24 cellular contexts compared by ENCODE assay signal in the genomic region with DNA sequence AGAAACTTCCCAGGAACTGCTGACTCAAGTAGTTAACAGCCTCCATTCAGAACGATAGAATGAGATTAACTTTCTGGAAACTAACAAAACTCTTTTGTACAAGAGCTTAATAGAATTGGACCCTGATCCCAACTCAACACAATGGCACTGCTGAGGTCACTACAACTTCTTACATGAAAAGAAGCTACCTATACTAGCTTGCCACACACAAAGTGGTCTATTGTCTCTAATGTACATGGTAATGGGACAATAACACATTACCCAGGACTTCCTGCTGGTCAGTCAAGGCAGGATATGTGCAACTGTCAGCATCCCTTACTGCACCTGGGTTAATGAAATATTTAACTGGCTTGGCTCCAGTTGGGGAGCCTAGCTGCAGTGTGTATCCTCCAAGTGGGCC. TPM values are rescaled to one million over a fixed set of nuclear protein-coding genes. Genes with fewer than 3 reads are reported as not detected.
DNase-seq lines count a peak whose midpoint lies in the region; ATAC-seq, FAIRE-seq and TF ChIP-seq lines count a peak whose summit lies in the region.
"Had no signal": no experiment of that assay in that cellular context is flagged by ENCODE, and none has a peak within 500 bp of the region (broad histone marks: within the 10 kb centered on the region; RNA-seq: fewer than 3 reads in every experiment).

No MANE protein-coding gene starts in this region.

- no peaks in the 10 kb centered on the region for H3K9me3 Mint-ChIP-seq in astrocyte (ENCODE audit: unreplicated experiment)

- H3K4me2 ChIP-seq in HepG2 (ENCODE audit: low read depth, low read length) (no peak overlapping the region), astrocyte (ENCODE audit: low read length) (no peak overlapping the region)
- H3K4me2 ChIP-seq: BLaER1 treated with 17β-estradiol and CSF1 and Interleukin-3, amounts not matched to agents 10 nM and 100 nM; GM23338 had no signal

- BruUV-seq in HepG2 (replicated peaks; lab: Mats Ljungman, UMichigan): no TSS peak

- H3K9ac ChIP-seq in HepG2 (ENCODE audit: insufficient read depth, low read depth, low read length) (no peak overlapping the region), astrocyte (ENCODE audit: low read length) (no peak overlapping the region)
- H3K9ac ChIP-seq: BLaER1 treated with 17β-estradiol and CSF1 and Interleukin-3, amounts not matched to agents 10 nM and 100 nM had no signal

- intact Hi-C loops in HepG2 (cut with micrococcal nuclease; ENCODE audit: unreplicated experiment): no loop called here
- intact Hi-C loops in right lobe of liver (cut with DNase I): no loop called here

- no peak overlapping the region for H3K4me3 Mint-ChIP-seq in astrocyte (ENCODE audit: unreplicated experiment)
- H3K4me3 Mint-ChIP-seq: CD14-positive monocyte; CD4-positive, alpha-beta T cell; CD8-positive, alpha-beta memory T cell; GM23338; H9 had no signal

- no peaks in the 10 kb centered on the region for H3K36me3 ChIP-seq in HepG2 (replicated peaks in 1 of 2; ENCODE audit: control insufficient read depth in 1 of 2, insufficient read depth in 2 of 2, low read length in 2 of 2)
- no peaks in the 10 kb centered on the region for H3K36me3 ChIP-seq in right lobe of liver
- no peaks in the 10 kb centered on the region for H3K36me3 ChIP-seq in astrocyte (ENCODE audit: insufficient read depth, low read length)
- H3K36me3 ChIP-seq: BE2C had no signal

- H2AFZ ChIP-seq in HepG2 (ENCODE audit: low read length): no peak overlapping the region
- H2AFZ ChIP-seq in astrocyte (ENCODE audit: low read depth, low read length): no peak overlapping the region
- H2AFZ ChIP-seq: GM23338 had no signal

- 0% methylated on average over 1 of the region's 1 CpG for WGBS in HepG2 (ENCODE audit: low lambda C conversion rate)
- WGBS in right lobe of liver (ENCODE audit: insufficient coverage, low coverage, low lambda C conversion rate, missing lambda C conversion rate): 50% methylated on average over 1 of the region's 1 CpG

- no peaks in the 10 kb centered on the region for H3K4me1 Mint-ChIP-seq in astrocyte (ENCODE audit: low read depth, unreplicated experiment)
- H3K4me1 Mint-ChIP-seq: CD14-positive monocyte; CD8-positive, alpha-beta memory T cell; GM23338; H9 had no signal

- H3K4me3 ChIP-seq in HepG2 (replicated peaks in 1 of 3; ENCODE audit: insufficient read depth in 1 of 3, low read depth in 2 of 3, low read length in 3 of 3) (no peak overlapping the region; a peak in 1 of 6 replicates), right lobe of liver (no peak overlapping the region), astrocyte (ENCODE audit: insufficient read depth, low read depth, low read length) (no peak overlapping the region)
- H3K4me3 ChIP-seq: BLaER1 treated with 17β-estradiol and CSF1 and Interleukin-3, amounts not matched to agents 10 nM and 100 nM; GM23338 had no signal

- no peaks in the 10 kb centered on the region for H3K36me3 Mint-ChIP-seq in astrocyte (ENCODE audit: low read depth, unreplicated experiment)

- no peak overlapping the region for H3K27ac Mint-ChIP-seq in astrocyte (ENCODE audit: unreplicated experiment)
- H3K27ac Mint-ChIP-seq: CD14-positive monocyte; CD4-positive, alpha-beta T cell; CD8-positive, alpha-beta memory T cell; GM23338; H9 had no signal

- POLR2A ChIA-PET in HepG2 (lab: Yijun Ruan, JAX): no interaction called here

- peak; percentile 7 for DNase-seq in NCI-H1105 treated with DMSO at 0.1 percent for 48 hours (lab: John Stamatoyannopoulos, UW)
- no peak for DNase-seq in NCI-H1105 (lab: John Stamatoyannopoulos, UW)
- peak; percentile 71 for DNase-seq in HepG2 (ENCODE audit: low spot score)
- DNase-seq in right lobe of liver: no peak
- DNase-seq in astrocyte (ENCODE audit: low read depth): no peak
- no peak for DNase-seq in SIG-M5 (lab: John Stamatoyannopoulos, UW)
- DNase-seq in stimulated activated CD8-positive, alpha-beta memory T cell treated with anti-CD3 and anti-CD28 coated beads, Interleukin-4, amount 100 ng/mL, for 48 hours: no peak
- DNase-seq in AG20443 (ENCODE audit: low spot score): no peak
- DNase-seq: AML-193; BE2C; Calu3; CD4-positive, alpha-beta T cell; CD8-positive, alpha-beta memory T cell; DMS53; DMS79 treated with DMSO at 0.1 percent for 48 hours; GF-D8; H9 had no signal

- no peak for TF ChIP-seq CTCF in HepG2 (CRISPR knock-in tag; IDR thresholded peaks at IDR 0.05)
- no peak for TF ChIP-seq CTCF in right lobe of liver (IDR thresholded peaks at IDR 0.05)
- TF ChIP-seq CTCF in astrocyte (IDR thresholded peaks at IDR 0.05; ENCODE audit: insufficient read depth, low read depth, low read length): no peak

- TF ChIP-seq EP300 in HepG2 (IDR thresholded peaks at IDR 0.05; ENCODE audit: low read depth in 2 of 2, low read length in 2 of 2): no peak
- no peak for TF ChIP-seq EP300 in HepG2 (CRISPR knock-in tag; IDR thresholded peaks at IDR 0.05; ENCODE audit: borderline replicate concordance)

- FAIRE-seq in HepG2 (lab: Jason Lieb, UNC) (no peak), astrocyte (lab: Jason Lieb, UNC) (peak; percentile 89)
- FAIRE-seq: A204.1, GM12891 had no signal

- H3K79me2 ChIP-seq in HepG2 (ENCODE audit: insufficient read depth, low read length) (no peaks in the 10 kb centered on the region), astrocyte (ENCODE audit: insufficient read depth, low read length) (no peaks in the 10 kb centered on the region)

- no peaks in the 10 kb centered on the region for H3K27me3 Mint-ChIP-seq in astrocyte (ENCODE audit: low read depth, unreplicated experiment)
- H3K27me3 Mint-ChIP-seq: CD4-positive, alpha-beta T cell had no signal

- peak overlapping the region; percentile 22 for H3K27ac ChIP-seq in HepG2 (ENCODE audit: extremely low read length, insufficient read depth, low read length)
- H3K27ac ChIP-seq in right lobe of liver: no peak overlapping the region
- no peak overlapping the region for H3K27ac ChIP-seq in astrocyte (ENCODE audit: low read depth, low read length)
- H3K27ac ChIP-seq: 22Rv1; BLaER1 treated with 17β-estradiol and CSF1 and Interleukin-3, amounts not matched to agents 10 nM and 100 nM had no signal

- TF ChIP-seq RAD21 in HepG2 (CRISPR knock-in tag; IDR thresholded peaks at IDR 0.05): no peak

- CTCF ChIA-PET in HepG2 (lab: Yijun Ruan, JAX; ENCODE audit: low intra/inter-chr PET ratio, low total read pairs): no interaction called here

- TF ChIP-seq POLR2A in HepG2 (IDR thresholded peaks at IDR 0.05; ENCODE audit: insufficient read depth in 1 of 2, low read depth in 2 of 2, low read length in 2 of 2) (no peak), right lobe of liver (IDR thresholded peaks at IDR 0.05) (no peak)

- H4K20me1 ChIP-seq in HepG2 (ENCODE audit: insufficient read depth, low read length): no peaks in the 10 kb centered on the region
- H4K20me1 ChIP-seq in astrocyte (ENCODE audit: insufficient read depth, low read length): no peaks in the 10 kb centered on the region
- H4K20me1 ChIP-seq: BLaER1 treated with 17β-estradiol and CSF1 and Interleukin-3, amounts not matched to agents 10 nM and 100 nM had no signal

- in situ Hi-C loops in HepG2 (cut with HindIII; ENCODE audit: extremely low pct_ligation_motif_present, low pct_unique_long_range_greater_than_20kb): no loop called here

- H3K9me3 ChIP-seq in HepG2 (ENCODE audit: low read length): no peaks in the 10 kb centered on the region
- H3K9me3 ChIP-seq in right lobe of liver: no peaks in the 10 kb centered on the region
- H3K9me3 ChIP-seq in astrocyte (ENCODE audit: insufficient read depth, low read depth, low read length): no peaks in the 10 kb centered on the region
- H3K9me3 ChIP-seq: BE2C had no signal

- H3K27me3 ChIP-seq in HepG2 (ENCODE audit: control insufficient read depth in 1 of 2, insufficient read depth in 2 of 2, low read length in 2 of 2) (no peaks in the 10 kb centered on the region), right lobe of liver (no peaks in the 10 kb centered on the region), astrocyte (ENCODE audit: insufficient read depth, low read length) (no peaks in the 10 kb centered on the region)
- H3K27me3 ChIP-seq: BE2C had no signal

- ATAC-seq in HepG2 (peak; percentile 66), right lobe of liver (no peak)
- ATAC-seq: GM23338, HCT116 had no signal

- peaks cover 18% of the 10 kb centered on the region for H3K4me1 ChIP-seq in HepG2 (ENCODE audit: insufficient read depth, low read length)
- H3K4me1 ChIP-seq in right lobe of liver: no peaks in the 10 kb centered on the region
- no peaks in the 10 kb centered on the region for H3K4me1 ChIP-seq in astrocyte (ENCODE audit: insufficient read depth, low read length)
- H3K4me1 ChIP-seq: BE2C; BLaER1 treated with 17β-estradiol and CSF1 and Interleukin-3, amounts not matched to agents 10 nM and 100 nM had no signal

RNA-seq across cellular contexts. Expression of a gene that starts 56.2 kb away (rescaled TPM):
- total RNA-seq in HepG2 (2016; rRNA removed; fragmentation: Illumina TruSeq; extraction: Trizol): 24.3 and 44.2 TPM in 2 replicates
- 2.4 and 3.1 TPM in 2 replicates for total RNA-seq in HepG2 (2016; cell fraction: cytosol; rRNA removed; fragmentation: Illumina TruSeq; extraction: Trizol; ENCODE audit: low read depth)
- total RNA-seq in HepG2 (2016; cell fraction: insoluble cytoplasmic fraction; rRNA removed; fragmentation: Illumina TruSeq; extraction: Trizol): 25.6 and 47.6 TPM in 2 replicates
- 13.5 and 13.7 TPM in 2 replicates for total RNA-seq in HepG2 (2016; cell fraction: membrane; rRNA removed; fragmentation: Illumina TruSeq; extraction: Trizol)
- total RNA-seq in HepG2 (2016; cell fraction: nucleus; rRNA removed; fragmentation: Illumina TruSeq; extraction: Trizol): 12.9 and 17.1 TPM in 2 replicates
- 16.1 and 19.8 TPM in 2 replicates for polyA plus RNA-seq in HepG2 (2011; rRNA removed)
- 11.8 and 16.5 TPM in 2 replicates for polyA plus RNA-seq in HepG2 (2011; cell fraction: cytosol; rRNA removed)
- 5.8 and 6.0 TPM in 2 replicates for polyA plus RNA-seq in HepG2 (2011; cell fraction: nucleus; rRNA removed)
- 14.4 and 18.3 TPM in 2 replicates for polyA plus RNA-seq in HepG2 (2012)
- polyA plus RNA-seq in HepG2 (2016; cell fraction: cytosol; fragmentation: Illumina TruSeq; extraction: Trizol; ENCODE audit: low read depth): 2.5 and 2.8 TPM in 2 replicates
- polyA plus RNA-seq in HepG2 (2016; cell fraction: insoluble cytoplasmic fraction; fragmentation: Illumina TruSeq; extraction: Trizol; ENCODE audit: low read depth): 57.9 and 58.3 TPM in 2 replicates
- 8.6 and 9.5 TPM in 2 replicates for polyA plus RNA-seq in HepG2 (2016; cell fraction: membrane; fragmentation: Illumina TruSeq; extraction: Trizol; ENCODE audit: low read depth)
- 22.5 and 24.9 TPM in 2 replicates for polyA plus RNA-seq in HepG2 (2016; cell fraction: nucleus; fragmentation: Illumina TruSeq; extraction: Trizol; ENCODE audit: insufficient read depth, low read depth)
- polyA minus RNA-seq in HepG2 (2011; rRNA and poly(A)+ RNA removed; ENCODE audit: low replicate concordance): 9.4 and 25.7 TPM in 2 replicates
- polyA minus RNA-seq in HepG2 (2011; cell fraction: cytosol; rRNA and poly(A)+ RNA removed): 16.2 and 17.1 TPM in 2 replicates
- polyA minus RNA-seq in HepG2 (2011; cell fraction: nucleus; rRNA and poly(A)+ RNA removed): 15.1 and 18.4 TPM in 2 replicates
- total RNA-seq in right lobe of liver: 10 to 100 TPM; 10.1 to 13.4 (median 10.5) TPM
- 21.8 TPM in 2 replicates for total RNA-seq in astrocyte

RNA-seq across cellular contexts. Expression of a gene that starts 56.5 kb away (rescaled TPM):
- total RNA-seq in HepG2 (2016; rRNA removed; fragmentation: Illumina TruSeq; extraction: Trizol): 5.2 and 5.6 TPM in 2 replicates
- 29.5 and 32.5 TPM in 2 replicates for total RNA-seq in HepG2 (2016; cell fraction: cytosol; rRNA removed; fragmentation: Illumina TruSeq; extraction: Trizol; ENCODE audit: low read depth)
- 6.6 and 8.1 TPM in 2 replicates for total RNA-seq in HepG2 (2016; cell fraction: insoluble cytoplasmic fraction; rRNA removed; fragmentation: Illumina TruSeq; extraction: Trizol)
- 24.2 and 27.3 TPM in 2 replicates for total RNA-seq in HepG2 (2016; cell fraction: membrane; rRNA removed; fragmentation: Illumina TruSeq; extraction: Trizol)
- total RNA-seq in HepG2 (2016; cell fraction: nucleus; rRNA removed; fragmentation: Illumina TruSeq; extraction: Trizol): 0.65 and 1.8 TPM in 2 replicates
- 8.3 and 11.5 TPM in 2 replicates for polyA plus RNA-seq in HepG2 (2011; rRNA removed)
- polyA plus RNA-seq in HepG2 (2011; cell fraction: cytosol; rRNA removed): 8.2 and 9.2 TPM in 2 replicates
- polyA plus RNA-seq in HepG2 (2011; cell fraction: nucleus; rRNA removed): 3.1 and 3.7 TPM in 2 replicates
- 4.6 and 7.2 TPM in 2 replicates for polyA plus RNA-seq in HepG2 (2012)
- polyA plus RNA-seq in HepG2 (2016; cell fraction: cytosol; fragmentation: Illumina TruSeq; extraction: Trizol; ENCODE audit: low read depth): 50.8 and 53.0 TPM in 2 replicates
- 8.5 and 8.8 TPM in 2 replicates for polyA plus RNA-seq in HepG2 (2016; cell fraction: insoluble cytoplasmic fraction; fragmentation: Illumina TruSeq; extraction: Trizol; ENCODE audit: low read depth)
- polyA plus RNA-seq in HepG2 (2016; cell fraction: membrane; fragmentation: Illumina TruSeq; extraction: Trizol; ENCODE audit: low read depth): 28.6 and 29.4 TPM in 2 replicates
- 3.8 and 5.8 TPM in 2 replicates for polyA plus RNA-seq in HepG2 (2016; cell fraction: nucleus; fragmentation: Illumina TruSeq; extraction: Trizol; ENCODE audit: insufficient read depth, low read depth)
- 2.0 and 3.7 TPM in 2 replicates for polyA minus RNA-seq in HepG2 (2011; rRNA and poly(A)+ RNA removed; ENCODE audit: low replicate concordance)
- 0.88 TPM in 1 of 2 replicates, not detected in the other for polyA minus RNA-seq in HepG2 (2011; cell fraction: cytosol; rRNA and poly(A)+ RNA removed)
- 4.0 and 4.2 TPM in 2 replicates for polyA minus RNA-seq in HepG2 (2011; cell fraction: nucleus; rRNA and poly(A)+ RNA removed)
- 10 to 100 TPM in 2 of 6 experiments, 1 to 10 TPM in 4; 3.9 to 12.2 (median 7.6) TPM for total RNA-seq in right lobe of liver
- total RNA-seq in astrocyte: 5.2 TPM in 2 replicates

RNA-seq across cellular contexts. Expression of a gene that starts 56.5 kb away (rescaled TPM):
- total RNA-seq in HepG2 (2016; rRNA removed; fragmentation: Illumina TruSeq; extraction: Trizol): 13.6 and 18.9 TPM in 2 replicates
- total RNA-seq in HepG2 (2016; cell fraction: cytosol; rRNA removed; fragmentation: Illumina TruSeq; extraction: Trizol; ENCODE audit: low read depth): 67.8 and 80.6 TPM in 2 replicates
- 11.6 and 13.5 TPM in 2 replicates for total RNA-seq in HepG2 (2016; cell fraction: insoluble cytoplasmic fraction; rRNA removed; fragmentation: Illumina TruSeq; extraction: Trizol)
- total RNA-seq in HepG2 (2016; cell fraction: membrane; rRNA removed; fragmentation: Illumina TruSeq; extraction: Trizol): 41.3 and 48.8 TPM in 2 replicates
- 6.7 and 10.8 TPM in 2 replicates for total RNA-seq in HepG2 (2016; cell fraction: nucleus; rRNA removed; fragmentation: Illumina TruSeq; extraction: Trizol)
- 5.1 and 6.1 TPM in 2 replicates for polyA plus RNA-seq in HepG2 (2011; rRNA removed)
- polyA plus RNA-seq in HepG2 (2011; cell fraction: cytosol; rRNA removed): 1.6 and 2.4 TPM in 2 replicates
- 17.7 and 18.0 TPM in 2 replicates for polyA plus RNA-seq in HepG2 (2011; cell fraction: nucleus; rRNA removed)
- 14.6 and 21.5 TPM in 2 replicates for polyA plus RNA-seq in HepG2 (2012)
- polyA plus RNA-seq in HepG2 (2016; cell fraction: cytosol; fragmentation: Illumina TruSeq; extraction: Trizol; ENCODE audit: low read depth): 56.1 and 69.9 TPM in 2 replicates
- 10.2 and 11.2 TPM in 2 replicates for polyA plus RNA-seq in HepG2 (2016; cell fraction: insoluble cytoplasmic fraction; fragmentation: Illumina TruSeq; extraction: Trizol; ENCODE audit: low read depth)
- 34.3 and 42.3 TPM in 2 replicates for polyA plus RNA-seq in HepG2 (2016; cell fraction: membrane; fragmentation: Illumina TruSeq; extraction: Trizol; ENCODE audit: low read depth)
- 11.8 and 19.6 TPM in 2 replicates for polyA plus RNA-seq in HepG2 (2016; cell fraction: nucleus; fragmentation: Illumina TruSeq; extraction: Trizol; ENCODE audit: insufficient read depth, low read depth)
- 4.2 and 6.5 TPM in 2 replicates for polyA minus RNA-seq in HepG2 (2011; rRNA and poly(A)+ RNA removed; ENCODE audit: low replicate concordance)
- 2.0 and 3.7 TPM in 2 replicates for polyA minus RNA-seq in HepG2 (2011; cell fraction: cytosol; rRNA and poly(A)+ RNA removed)
- polyA minus RNA-seq in HepG2 (2011; cell fraction: nucleus; rRNA and poly(A)+ RNA removed): 6.1 and 8.7 TPM in 2 replicates
- 10 to 100 TPM in 4 of 6 experiments, 1 to 10 TPM in 1, under 1 TPM in 1; 0.98 to 26.8 (median 16.6) TPM for total RNA-seq in right lobe of liver
- total RNA-seq in astrocyte: 8.9 and 9.1 TPM in 2 replicates

Comparison
In these comparisons a context has a peak if more than half of its experiments do, and no peak if none do; other contexts are left out.
1. DNase-seq: peak in NCI-H1105 treated with DMSO at 0.1 percent for 48 hours (single experiment) and HepG2 (single experiment); none in NCI-H1105 (single experiment), right lobe of liver (0 of 3), astrocyte (single experiment), SIG-M5 (single experiment), stimulated activated CD8-positive, alpha-beta memory T cell treated with anti-CD3 and anti-CD28 coated beads, Interleukin-4, amount 100 ng/mL, for 48 hours (single experiment) and AG20443 (single experiment).